6 cellular contexts compared by ENCODE assay signal in genomic region chr1:181542406-181542805, GRCh38. TPM values are rescaled to one million over a fixed set of nuclear protein-coding genes. Genes with fewer than 3 reads are reported as not detected.
"Had no signal": no experiment of that assay in that cellular context is flagged by ENCODE, and none has a peak within 500 bp of the region (broad histone marks: within the 10 kb centered on the region; RNA-seq: fewer than 3 reads in every experiment).

No MANE protein-coding gene starts in this region.

RNA-seq across cellular contexts. Expression of gene CACNA1E, which starts 59.1 kb away (rescaled TPM):
- total RNA-seq: foreskin keratinocyte; naive thymus-derived CD8-positive, alpha-beta T cell; tibial nerve; vagina had no signal
- polyA plus RNA-seq: foreskin keratinocyte; immature natural killer cell; keratinocyte; naive thymus-derived CD8-positive, alpha-beta T cell had no signal
